In genomic region chr5:136053336-136054121, GRCh38 we compare ENCODE assay signal across 1 cellular context.
A peak's percentile ranks its signal among the peaks of the same experiment; 100 is the strongest.
TF ChIP-seq lines count a peak whose summit lies in the region.

No MANE protein-coding gene starts in this region.

TF ChIP-seq in HCT116, 20 proteins besides CTCF, POLR2A, EP300 and RAD21 (continued from another document):
- TF ChIP-seq REST (IDR thresholded peaks at IDR 0.05; ENCODE audit: low read depth): no peak
- TF ChIP-seq ZBTB33 (IDR thresholded peaks at IDR 0.05; ENCODE audit: extremely low read depth, insufficient replicate concordance, low read length): no peak
- TF ChIP-seq EZH2 (IDR thresholded peaks at IDR 0.05): no peak
- peak; percentile 81 for TF ChIP-seq CEBPB (IDR thresholded peaks at IDR 0.05; ENCODE audit: low read depth)
